ENCODE assay signal across 12 cellular contexts in the genomic region with DNA sequence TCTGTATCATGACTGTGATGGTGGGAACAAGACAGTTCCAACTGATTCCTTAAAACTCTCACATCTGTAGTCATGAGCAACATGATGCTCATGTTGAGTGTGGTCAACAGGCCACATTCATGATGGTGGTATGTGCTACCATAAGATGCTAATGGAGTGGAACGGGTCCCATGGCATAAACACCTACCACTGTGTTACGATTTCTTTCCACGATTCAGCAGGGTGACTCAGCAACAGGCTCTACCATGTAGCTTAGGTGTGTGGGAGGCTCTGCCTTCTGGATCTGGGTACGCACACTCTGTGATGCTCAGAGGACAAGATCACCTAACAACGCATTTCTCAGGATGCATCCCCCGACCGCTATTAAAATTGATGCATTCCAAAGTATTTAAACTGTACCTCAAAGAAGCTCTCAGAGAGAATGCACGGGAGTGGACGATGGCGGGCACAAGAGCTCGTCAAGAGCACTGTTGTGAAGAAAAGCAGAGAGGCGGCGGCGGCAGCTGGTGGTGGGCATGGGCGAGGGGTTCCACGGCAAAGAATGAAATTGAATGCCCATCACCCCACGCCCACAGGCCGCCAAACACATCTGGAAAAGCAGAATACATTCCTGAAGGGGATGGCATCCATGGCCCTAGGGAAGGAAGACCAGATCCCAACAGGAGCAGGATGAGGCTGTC.
A peak's percentile ranks its signal among the peaks of the same experiment; 100 is the strongest.
DNase-seq lines count a peak whose midpoint lies in the region; ATAC-seq, FAIRE-seq and TF ChIP-seq lines count a peak whose summit lies in the region.
"Had no signal": no experiment of that assay in that cellular context is flagged by ENCODE, and none has a peak within 500 bp of the region (broad histone marks: within the 10 kb centered on the region; RNA-seq: fewer than 3 reads in every experiment).

No MANE protein-coding gene starts in this region.

- peaks cover 70% of the 10 kb centered on the region for H3K4me1 ChIP-seq in A549
- H3K4me1 ChIP-seq in OCI-LY1 (ENCODE audit: insufficient read depth, low read length, severe bottlenecking), result peaks cover 55% of the 10 kb centered on the region
- H3K4me1 ChIP-seq in neutrophil (ENCODE audit: control insufficient read depth in 1 of 2, insufficient read depth in 1 of 2, low read depth in 1 of 2, low read length in 1 of 2), result peaks cover 43 to 46% of the 10 kb centered on the region in 2 experiments

- no peak overlapping the region for H2AFZ ChIP-seq in OCI-LY1 (ENCODE audit: low read length)

- DNase-seq in A549 (ENCODE audit: low read depth in 1 of 2, low spot score in 1 of 2) (no peak), amniotic epithelial cell (ENCODE audit: low read depth) (peak; percentile 53), GM13976 (ENCODE audit: low spot score) (no peak), H4 (ENCODE audit: low spot score) (no peak), G401 (ENCODE audit: low spot score) (no peak)
- DNase-seq: left cardiac atrium, NCI-H1436 treated with DMSO at 0.1 percent for 48 hours, SIG-M5, testis had no signal

- H3F3A ChIP-seq in OCI-LY1 (ENCODE audit: insufficient read depth, low read length), result no peaks in the 10 kb centered on the region

- H4K20me1 ChIP-seq in OCI-LY1 (ENCODE audit: insufficient read depth, low read length), result no peaks in the 10 kb centered on the region

- no peak for TF ChIP-seq RAD21 in A549 (conservative IDR thresholded peaks at IDR 0.05 in 1 of 2, IDR thresholded peaks at IDR 0.05 in 1 of 2)

- POLR2A ChIA-PET in A549 (lab: Yijun Ruan, JAX), result no interaction called here

- no peak for TF ChIP-seq EP300 in A549 (IDR thresholded peaks at IDR 0.05)

- H3K9me3 ChIP-seq in A549 (no peaks in the 10 kb centered on the region), OCI-LY1 (ENCODE audit: low read length) (no peaks in the 10 kb centered on the region), neutrophil (no peaks in the 10 kb centered on the region)
- H3K9me3 ChIP-seq: testis had no signal

- H3K36me3 ChIP-seq in OCI-LY1 (ENCODE audit: insufficient read depth, low read length), result peaks cover 18% of the 10 kb centered on the region; the same call in 1 of the 2 replicates
- peaks cover 8% of the 10 kb centered on the region for H3K36me3 ChIP-seq in neutrophil

- 86% methylated on average over 18 of the region's 18 CpGs for WGBS in A549 (ENCODE audit: missing lambda C conversion rate)

- H3K27ac ChIP-seq in A549, result no peak overlapping the region
- H3K27ac ChIP-seq in OCI-LY1 (ENCODE audit: low read depth, low read length, poor library complexity, severe bottlenecking), result peak overlapping the region; percentile 63
- H3K27ac ChIP-seq in neutrophil, result peak overlapping the region; percentile 1
- H3K27ac ChIP-seq: testis had no signal

- in situ Hi-C loops in GM13976 (cut with MboI; ENCODE audit: low sequenced_read_pairs, unreplicated experiment), result no loop called here
- in situ Hi-C loops in G401 (cut with HindIII; ENCODE audit: low sequenced_read_pairs), result no loop called here

- no peak overlapping the region for H3K4me3 ChIP-seq in A549
- no peak overlapping the region for H3K4me3 ChIP-seq in OCI-LY1 (ENCODE audit: low read depth, low read length, poor library complexity, severe bottlenecking)
- no peak overlapping the region for H3K4me3 ChIP-seq in neutrophil (ENCODE audit: low read depth in 1 of 2, low read length in 1 of 2)
- H3K4me3 ChIP-seq: testis had no signal

- no peaks in the 10 kb centered on the region for H3K9me2 ChIP-seq in OCI-LY1 (ENCODE audit: low read depth, low read length)

- peaks cover 78% of the 10 kb centered on the region for H3K79me2 ChIP-seq in OCI-LY1 (ENCODE audit: insufficient read depth, low read length)

- CTCF ChIA-PET in A549 (lab: Yijun Ruan, JAX), result interaction anchor here (0.9 to 1.7 kb wide), 4 partner anchors 9 to 62 kb away, joined by 3 to 5 read pairs (median 3); no protein-coding TSS in a partner anchor

- H3K4me2 ChIP-seq in A549, result no peak overlapping the region
- H3K4me2 ChIP-seq in OCI-LY1 (ENCODE audit: low read length), result peak overlapping the region; percentile 46; the same call in 1 of the 2 replicates

- no peak overlapping the region for H3K9ac ChIP-seq in OCI-LY1 (ENCODE audit: low read length)

- TF ChIP-seq POLR2A in A549 (IDR thresholded peaks at IDR 0.05; ENCODE audit: low read length), result no peak

- TF ChIP-seq CTCF in A549 (IDR thresholded peaks at IDR 0.05) (no peak), OCI-LY1 (IDR thresholded peaks at IDR 0.05; ENCODE audit: low read length) (no peak), neutrophil (IDR thresholded peaks at IDR 0.05) (no peak), GM13976 (IDR thresholded peaks at IDR 0.05; ENCODE audit: borderline replicate concordance, control extremely low read depth, extremely low read depth, insufficient read depth, missing control alignments) (no peak)

- H3K27me3 ChIP-seq in OCI-LY1 (ENCODE audit: insufficient read depth, low read length) (no peaks in the 10 kb centered on the region), neutrophil (no peaks in the 10 kb centered on the region)
- H3K27me3 ChIP-seq: testis had no signal

- FAIRE-seq in A549 (lab: Jason Lieb, UNC), result no peak

- ATAC-seq in A549 (no peak), HG03097 (IDR thresholded peaks at IDR 0.05; ENCODE audit: low FRiP score, unreplicated experiment) (no peak)
- ATAC-seq: left cardiac atrium had no signal

TF ChIP-seq in A549, 52 proteins besides CTCF, POLR2A, EP300 and RAD21:
- TF ChIP-seq FOXS1 (CRISPR knock-in tag; IDR thresholded peaks at IDR 0.05), result no peak
- TF ChIP-seq MAFK (IDR thresholded peaks at IDR 0.05; ENCODE audit: partially characterized antibody), result peak; percentile 3

Comparison
In these comparisons a context has a peak if more than half of its experiments do, and no peak if none do; other contexts are left out.
1. H3K27ac ChIP-seq: peak in OCI-LY1 (single experiment) and neutrophil (single experiment); none in A549 (0 of 2).